In genomic region chr14:93112891-93113677, GRCh38 we compare ENCODE assay signal across 8 cellular contexts.
DNase-seq lines count a peak whose midpoint lies in the region; ATAC-seq and TF ChIP-seq lines count a peak whose summit lies in the region.

No MANE protein-coding gene starts in this region.

- peak overlapping the region; percentile 89 for H3K27ac ChIP-seq in layer of hippocampus (ENCODE audit: low read depth, low read length)

- ATAC-seq in GM19455 (IDR thresholded peaks at IDR 0.05; ENCODE audit: unreplicated experiment) (peak; percentile 21), HG03139 (IDR thresholded peaks at IDR 0.05; ENCODE audit: unreplicated experiment) (no peak)

- H3K4me3 ChIP-seq in choroid plexus epithelial cell (ENCODE audit: low read depth, low read length): peak overlapping the region; percentile 37

- no peaks in the 10 kb centered on the region for H3K27me3 ChIP-seq in layer of hippocampus (ENCODE audit: control insufficient read depth, insufficient read depth, low read length)

- peak; percentile 80 for TF ChIP-seq CTCF in choroid plexus epithelial cell (conservative IDR thresholded peaks at IDR 0.05; ENCODE audit: low read depth, low read length)

- peak; percentile 78 for DNase-seq in AG20443 (ENCODE audit: low spot score)
- peak; percentile 64 for DNase-seq in NCI-H226
- DNase-seq in activated CD4-positive, alpha-beta T cell treated with anti-CD3 and anti-CD28 coated beads for 1 hour: peak; percentile 57
- peak; percentile 92 for DNase-seq in choroid plexus epithelial cell (ENCODE audit: low read depth)
- peak; percentile 62 to 67 for DNase-seq in stimulated activated CD4-positive, alpha-beta T cell treated with anti-CD3 and anti-CD28 coated beads, Interleukin-1b, Interleukin-23, amount 100 ng/mL, for 4 hours (ENCODE audit: low read depth in 2 of 2)
